ENCODE assay signal across 28 cellular contexts in genomic region chr18:40314199-40314598, GRCh38.
"Had no signal": no experiment of that assay in that cellular context is flagged by ENCODE, and none has a peak within 500 bp of the region (broad histone marks: within the 10 kb centered on the region; RNA-seq: fewer than 3 reads in every experiment).

No MANE protein-coding gene starts in this region.

- H2AFZ ChIP-seq: parathyroid adenoma had no signal

- H3K36me3 ChIP-seq: ovary, right lobe of liver, sigmoid colon, spleen, suprapubic skin, tibial artery, transverse colon, upper lobe of right lung, uterus had no signal

- DNase-seq: naive thymus-derived CD4-positive, alpha-beta T cell; natural killer cell; occipital lobe; ovary; posterior cingulate gyrus; psoas muscle; right cardiac atrium; right lobe of liver; sigmoid colon; small intestine; spleen; stimulated activated CD4-positive, alpha-beta T cell treated with anti-CD3 and anti-CD28 coated beads, Interleukin-12 subunit alpha, Interleukin-12 subunit beta, amount 100 ng/mL, for 4 hours; stimulated activated CD4-positive, alpha-beta T cell treated with anti-CD3 and anti-CD28 coated beads, Interleukin-1b, Interleukin-23, amount 100 ng/mL, for 48 hours; stimulated activated CD4-positive, alpha-beta T cell treated with anti-CD3 and anti-CD28 coated beads, Interleukin-4, amount 100 ng/mL, for 1 hour; stimulated activated CD4-positive, alpha-beta T cell treated with anti-CD3 and anti-CD28 coated beads, Interleukin-4, amount 100 ng/mL, for 4 hours; stimulated activated CD8-positive, alpha-beta memory T cell treated with anti-CD3 and anti-CD28 coated beads, Interleukin-4, amount 100 ng/mL, for 48 hours; stimulated activated naive CD4-positive, alpha-beta T cell; stimulated activated naive CD8-positive, alpha-beta T cell treated with anti-CD3 and anti-CD28 coated beads, Interleukin-15, amount 100 ng/mL, for 72 hours; stimulated activated naive CD8-positive, alpha-beta T cell treated with anti-CD3 and anti-CD28 coated beads, Interleukin-15, Interleukin-2, amounts not matched to agents 100 U/mL and 50 U/mL, for 24 hours; substantia nigra; testis; tibial artery; transverse colon; upper lobe of right lung; uterus had no signal

- H3K4me3 ChIP-seq: ovary, psoas muscle, right lobe of liver, sigmoid colon, spleen, suprapubic skin, testis, tibial artery, transverse colon, upper lobe of right lung, uterus had no signal

- H3K4me1 ChIP-seq: parathyroid adenoma, psoas muscle, right lobe of liver, sigmoid colon, spleen, suprapubic skin, testis, tibial artery, transverse colon, upper lobe of right lung, uterus had no signal

- ATAC-seq: naive thymus-derived CD4-positive, alpha-beta T cell; natural killer cell; psoas muscle; right cardiac atrium; right lobe of liver; stimulated activated memory B cell treated with anti-CD40 and anti-IgM and Interleukin-4, amounts not matched to agents 10 μg/mL and 1 μg/mL and 100 μg/mL, for 72 hours; stimulated activated naive CD8-positive, alpha-beta T cell treated with anti-CD3 and anti-CD28 coated beads, Interleukin-15, amount 100 ng/mL, for 72 hours; stimulated activated naive CD8-positive, alpha-beta T cell treated with anti-CD3 and anti-CD28 coated beads, Interleukin-15, Interleukin-2, amounts not matched to agents 100 U/mL and 50 U/mL, for 24 hours; upper lobe of right lung had no signal

- H3K9me3 ChIP-seq: ovary, psoas muscle, right lobe of liver, sigmoid colon, suprapubic skin, testis, tibial artery, transverse colon, upper lobe of right lung, uterus had no signal

- H3K27ac ChIP-seq: ovary, parathyroid adenoma, psoas muscle, right lobe of liver, sigmoid colon, spleen, suprapubic skin, testis, tibial artery, transverse colon, upper lobe of right lung, uterus had no signal

- H3K79me2 ChIP-seq: parathyroid adenoma had no signal

- H3K9ac ChIP-seq: parathyroid adenoma had no signal

- H3K27me3 ChIP-seq: ovary, right lobe of liver, sigmoid colon, spleen, suprapubic skin, testis, tibial artery, transverse colon, upper lobe of right lung, uterus had no signal
